In genomic region chr9:74979844-74980243, GRCh38 we compare ENCODE assay signal across 27 cellular contexts.
"Had no signal": no experiment of that assay in that cellular context is flagged by ENCODE, and none has a peak within 500 bp of the region (broad histone marks: within the 10 kb centered on the region; RNA-seq: fewer than 3 reads in every experiment).

No MANE protein-coding gene starts in this region.

- H3K4me1 ChIP-seq: stomach, suprapubic skin, testis, thyroid gland, tibial artery, tibial nerve, transverse colon, upper lobe of left lung, upper lobe of right lung, uterus, vagina had no signal

- H3K27me3 ChIP-seq: stomach, suprapubic skin, testis, thyroid gland, tibial artery, tibial nerve, transverse colon, upper lobe of left lung, upper lobe of right lung, uterus, vagina had no signal

- FAIRE-seq: urothelium cell line had no signal

- ATAC-seq: stimulated activated effector memory CD8-positive, alpha-beta T cell treated with anti-CD3 and anti-CD28 coated beads, Interleukin-12 subunit alpha, Interleukin-12 subunit beta, amount 100 ng/mL, for 72 hours; stimulated activated memory B cell treated with anti-CD40 and anti-IgM and Interleukin-4, amounts not matched to agents 10 μg/mL and 1 μg/mL and 100 μg/mL, for 72 hours; stimulated activated naive B cell treated with anti-CD40 and anti-IgM and Interleukin-4, amounts not matched to agents 10 μg/mL and 1 μg/mL and 100 μg/mL, for 72 hours; stimulated activated naive CD8-positive, alpha-beta T cell treated with anti-CD3 and anti-CD28 coated beads, Interleukin-15, amount 100 ng/mL, for 72 hours; stimulated activated naive CD8-positive, alpha-beta T cell treated with anti-CD3 and anti-CD28 coated beads, Interleukin-15, Interleukin-2, amounts not matched to agents 100 U/mL and 50 U/mL, for 24 hours; upper lobe of right lung had no signal

- H3K9me3 ChIP-seq: testis, thyroid gland, vagina had no signal

- H3K4me3 ChIP-seq: stomach, suprapubic skin, testis, thoracic aorta, thyroid gland, tibial artery, tibial nerve, transverse colon, upper lobe of left lung, upper lobe of right lung, uterus, vagina had no signal

- DNase-seq: stimulated activated CD4-positive, alpha-beta T cell treated with anti-CD3 and anti-CD28 coated beads, Interleukin-2, amount 100 ng/mL, for 48 hours; stimulated activated CD4-positive, alpha-beta T cell treated with anti-CD3 and anti-CD28 coated beads, Interleukin-4, amount 100 ng/mL, for 1 hour; stimulated activated CD4-positive, alpha-beta T cell treated with anti-CD3 and anti-CD28 coated beads, Interleukin-4, amount 100 ng/mL, for 24 hours; stimulated activated CD4-positive, alpha-beta T cell treated with anti-CD3 and anti-CD28 coated beads, Interleukin-4, amount 100 ng/mL, for 4 hours; stimulated activated CD8-positive, alpha-beta memory T cell treated with anti-CD3 and anti-CD28 coated beads, Interleukin-4, amount 100 ng/mL, for 48 hours; stimulated activated naive B cell treated with anti-CD40 and anti-IgM and Interleukin-4, amounts not matched to agents 10 μg/mL and 1 μg/mL and 100 μg/mL, for 72 hours; stimulated activated naive CD4-positive, alpha-beta T cell; stimulated activated naive CD4-positive, alpha-beta T cell treated with Interleukin-2 at 50 U/mL for 16 hours; stimulated activated naive CD8-positive, alpha-beta T cell treated with anti-CD3 and anti-CD28 coated beads, Interleukin-15, amount 100 ng/mL, for 72 hours; stimulated activated naive CD8-positive, alpha-beta T cell treated with anti-CD3 and anti-CD28 coated beads, Interleukin-15, Interleukin-2, amounts not matched to agents 100 U/mL and 50 U/mL, for 24 hours; stomach; substantia nigra; testis; thyroid gland; tibial artery; transverse colon; trophoblast cell; upper lobe of left lung; upper lobe of right lung; uterus had no signal

- H3K27ac ChIP-seq: stomach, suprapubic skin, testis, thoracic aorta, thyroid gland, tibial artery, tibial nerve, transverse colon, upper lobe of left lung, upper lobe of right lung, uterus, vagina had no signal

- H3K36me3 ChIP-seq: thoracic aorta, thyroid gland, uterus had no signal
